8 cellular contexts compared by ENCODE assay signal in genomic region chr17:59329558-59330313, GRCh38. TPM values are rescaled to one million over a fixed set of nuclear protein-coding genes. Genes with fewer than 3 reads are reported as not detected.
DNase-seq lines count a peak whose midpoint lies in the region; ATAC-seq, FAIRE-seq and TF ChIP-seq lines count a peak whose summit lies in the region.

No MANE protein-coding gene starts in this region.

- FAIRE-seq in frontal cortex (lab: Jason Lieb, UNC), result no peak

- H3K27me3 Mint-ChIP-seq in activated naive CD8-positive, alpha-beta T cell, result no peaks in the 10 kb centered on the region
- H3K27me3 Mint-ChIP-seq in neural progenitor cell (ENCODE audit: insufficient read depth, low read depth), result peaks cover 6% of the 10 kb centered on the region

- H3F3A ChIP-seq in neural progenitor cell (ENCODE audit: low read depth), result peaks cover 42% of the 10 kb centered on the region

- no peaks in the 10 kb centered on the region for H3K9me3 Mint-ChIP-seq in activated naive CD8-positive, alpha-beta T cell (ENCODE audit: low read depth)
- no peaks in the 10 kb centered on the region for H3K9me3 Mint-ChIP-seq in neural progenitor cell

- no peak overlapping the region for H3K4me3 ChIP-seq in Jurkat, Clone E6-1 (ENCODE audit: low read length)
- peak overlapping the region; percentile 79 for H3K4me3 ChIP-seq in neural progenitor cell
- H3K4me3 ChIP-seq in aorta (ENCODE audit: low read length in 2 of 2), result no peak overlapping the region

- POLR2A ChIA-PET in RWPE1 (lab: Yijun Ruan, JAX; ENCODE audit: low non-redundant PET), result interaction anchor here (0.7 kb wide), 1 partner anchor 109 kb away, joined by 3 read pairs; no protein-coding TSS in a partner anchor

- TF ChIP-seq CTCF in RWPE1 (conservative IDR thresholded peaks at IDR 0.05; ENCODE audit: low read depth) (peak; percentile 57), neural progenitor cell (IDR thresholded peaks at IDR 0.05) (peak; percentile 83)

- no peaks in the 10 kb centered on the region for H3K36me3 Mint-ChIP-seq in activated naive CD8-positive, alpha-beta T cell
- no peaks in the 10 kb centered on the region for H3K36me3 Mint-ChIP-seq in neural progenitor cell

- H2AFZ ChIP-seq in neural progenitor cell (replicated peaks), result no peak overlapping the region

- peaks cover 28% of the 10 kb centered on the region for H3K79me2 ChIP-seq in neural progenitor cell (ENCODE audit: low read depth)

- 2 to 3% methylated on average over 8 of the region's 8 CpGs for WGBS in aorta, 2 donors

- H3K9me3 ChIP-seq in neural progenitor cell (ENCODE audit: low read depth), result no peaks in the 10 kb centered on the region
- no peaks in the 10 kb centered on the region for H3K9me3 ChIP-seq in aorta (ENCODE audit: control insufficient read depth, low read length)

- peak overlapping the region; percentile 85 for H3K27ac Mint-ChIP-seq in activated naive CD8-positive, alpha-beta T cell
- peak overlapping the region; percentile 18 for H3K27ac Mint-ChIP-seq in neural progenitor cell

- intact Hi-C loops in aorta (cut with DNase I), result loop anchor here (1.0 to 5.0 kb wide), 5 partner anchors 17 to 111 kb away; no protein-coding TSS in a partner anchor

- H3K36me3 ChIP-seq in neural progenitor cell (no peaks in the 10 kb centered on the region), aorta (ENCODE audit: control insufficient read depth in 1 of 2, insufficient read depth in 2 of 2, low read length in 1 of 2) (no peaks in the 10 kb centered on the region)

- H3K4me1 ChIP-seq in neural progenitor cell, result peaks cover 48% of the 10 kb centered on the region
- H3K4me1 ChIP-seq in aorta (ENCODE audit: control insufficient read depth in 1 of 2, insufficient read depth in 2 of 2, low read length in 2 of 2), result peaks cover 6 to 12% of the 10 kb centered on the region in 2 donors

- DNase-seq in NCI-H1105 treated with DMSO at 0.1 percent for 48 hours (lab: John Stamatoyannopoulos, UW) (peak; percentile 32), NCI-H1105 (lab: John Stamatoyannopoulos, UW) (no peak), RWPE1 (ENCODE audit: low spot score) (peak; percentile 41), frontal cortex (ENCODE audit: low spot score in 2 of 2) (peak; percentile 58 to 60), neural progenitor cell (ENCODE audit: low spot score) (peak; percentile 93), aorta (peak; percentile 73 to 79)
- peak; percentile 10 for DNase-seq in Jurkat, Clone E6-1 (ENCODE audit: low read depth, low spot score)

- H4K20me1 ChIP-seq in neural progenitor cell (ENCODE audit: low read depth), result peaks cover 29% of the 10 kb centered on the region

- peaks cover 19% of the 10 kb centered on the region for H3K27me3 ChIP-seq in neural progenitor cell
- H3K27me3 ChIP-seq in aorta (ENCODE audit: control insufficient read depth in 1 of 2, insufficient read depth in 2 of 2, low read length in 1 of 2), result no peaks in the 10 kb centered on the region

- H3K27ac ChIP-seq in RWPE1 (peak overlapping the region; percentile 67; the same call in 1 of the 2 replicates), neural progenitor cell (peak overlapping the region; percentile 94), aorta (ENCODE audit: low read depth in 1 of 2, low read length in 2 of 2) (peak overlapping the region; percentile 61 to 96)

- H3K4me3 Mint-ChIP-seq in activated naive CD8-positive, alpha-beta T cell, result peak overlapping the region; percentile 76
- peak overlapping the region; percentile 76 for H3K4me3 Mint-ChIP-seq in neural progenitor cell

- H3K9ac ChIP-seq in neural progenitor cell, result no peak overlapping the region

- H3K4me1 Mint-ChIP-seq in activated naive CD8-positive, alpha-beta T cell (ENCODE audit: low read depth), result peaks cover 62% of the 10 kb centered on the region
- peaks cover 44% of the 10 kb centered on the region for H3K4me1 Mint-ChIP-seq in neural progenitor cell

- H3K4me2 ChIP-seq in neural progenitor cell, result peak overlapping the region; percentile 74

- peak; percentile 75 for ATAC-seq in aorta (ENCODE audit: low FRiP score)

- CTCF ChIA-PET in RWPE1 (lab: Yijun Ruan, JAX), result interaction anchor here (0.5 to 1.9 kb wide), 7 partner anchors 9 to 358 kb away, joined by 3 to 10 read pairs (median 6); no protein-coding TSS in a partner anchor

RNA-seq across cellular contexts. Expression of gene YPEL2, which starts 1.7 kb away (rescaled TPM):
- polyA plus RNA-seq in Jurkat, Clone E6-1 (2012; ENCODE audit: insufficient read depth, insufficient read length), result 2.6 TPM
- 12.6 TPM for total RNA-seq in frontal cortex
- 21.4 and 38.0 TPM in 2 replicates for total RNA-seq in neural progenitor cell (ENCODE audit: low replicate concordance)
- total RNA-seq in aorta, result 10 to 100 TPM; 38.5 to 54.0 TPM
- polyA plus RNA-seq in aorta, result 10 to 100 TPM; 16.8 to 23.0 TPM
